ENCODE assay signal across 11 cellular contexts in the genomic region with DNA sequence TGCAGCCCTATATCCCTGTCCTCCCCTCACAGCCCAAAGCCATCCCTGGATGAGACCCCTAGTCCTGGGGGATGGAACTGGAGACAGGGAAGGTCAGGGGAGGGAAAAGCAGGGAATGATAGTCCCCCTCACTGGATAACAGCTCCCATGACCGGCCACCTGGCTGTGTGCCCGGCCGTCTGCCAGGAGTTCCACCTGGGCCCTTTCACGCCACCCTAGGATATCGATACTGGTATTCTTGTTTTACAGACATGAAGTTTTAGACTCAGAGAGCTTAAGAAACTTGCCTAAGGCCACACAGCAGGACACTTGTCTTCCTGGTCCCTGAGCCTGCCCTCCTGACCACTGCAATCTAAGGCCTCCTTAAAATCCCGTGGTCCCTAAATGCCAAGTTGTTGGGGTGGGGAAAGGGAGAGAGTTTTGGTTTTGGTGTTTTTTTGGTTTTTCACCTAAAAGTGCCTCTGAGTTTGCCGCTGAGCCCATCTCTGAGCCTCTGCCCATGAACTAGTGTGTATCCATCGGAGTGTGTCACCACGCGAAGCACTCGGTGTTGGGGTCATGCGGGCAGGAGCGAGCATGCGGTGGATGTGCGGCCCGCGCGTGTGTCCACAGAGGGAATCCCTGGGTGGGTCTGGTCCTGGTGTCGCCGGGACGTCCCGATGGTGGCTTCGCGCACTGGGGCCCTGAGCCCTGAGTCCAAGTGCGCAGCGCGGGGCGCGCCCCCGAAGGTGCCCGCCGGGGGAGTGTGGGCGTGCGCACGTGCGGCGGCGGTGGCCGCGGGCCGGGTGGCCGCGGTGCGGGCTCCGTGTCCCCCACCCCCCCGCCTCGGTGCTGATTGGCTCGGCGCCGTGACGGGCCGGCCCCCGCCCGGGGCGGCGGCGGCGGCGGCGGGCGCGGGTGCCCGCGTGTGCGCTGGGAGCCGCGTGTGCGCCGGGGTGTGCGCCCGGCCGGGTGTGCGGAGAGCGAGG. TPM values are rescaled to one million over a fixed set of nuclear protein-coding genes. Genes with fewer than 3 reads are reported as not detected.
A peak's percentile ranks its signal among the peaks of the same experiment; 100 is the strongest.
DNase-seq lines count a peak whose midpoint lies in the region; ATAC-seq and TF ChIP-seq lines count a peak whose summit lies in the region.
"Had no signal": no experiment of that assay in that cellular context is flagged by ENCODE, and none has a peak within 500 bp of the region (broad histone marks: within the 10 kb centered on the region; RNA-seq: fewer than 3 reads in every experiment).

A gene (plus strand): TSS at position 906 of the 968 bp plus-strand sequence. CDS start 147 bp downstream, outside the sequence.

- H3K4me3 ChIP-seq in HUES48 (ENCODE audit: low read depth, low read length) (peak within 1 kb of the TSS; percentile 65), coronary artery (peak within 1 kb of the TSS; percentile 68), neural cell (ENCODE audit: low read length) (peak within 1 kb of the TSS; percentile 67)
- H3K4me3 ChIP-seq: lung had no signal

- H3K4me1 ChIP-seq in HUES48 (ENCODE audit: control insufficient read depth, insufficient read depth, low read length), result peaks cover 5% of the 10 kb centered on the region; the same call in 1 of the 2 replicates

- H3K79me2 ChIP-seq in neural cell (replicated peaks; ENCODE audit: insufficient read depth, low read length), result no peaks in the 10 kb centered on the region

- no peak for TF ChIP-seq CTCF in coronary artery (IDR thresholded peaks at IDR 0.05)
- no peak for TF ChIP-seq CTCF in neural cell (IDR thresholded peaks at IDR 0.05; ENCODE audit: poor library complexity, severe bottlenecking)

- H3K36me3 ChIP-seq in HUES48 (ENCODE audit: control insufficient read depth, insufficient read depth, low read length), result no peaks in the 10 kb centered on the region
- H3K36me3 ChIP-seq in neural cell (ENCODE audit: insufficient read depth, low read length), result no peaks in the 10 kb centered on the region

- H3K27ac ChIP-seq in HUES48 (ENCODE audit: low read depth, low read length), result no peak within 1 kb of the TSS
- H3K27ac ChIP-seq in coronary artery, result no peak within 1 kb of the TSS
- H3K27ac ChIP-seq in neural cell (ENCODE audit: low read length), result no peak within 1 kb of the TSS

- H3K9me2 ChIP-seq in neural cell (ENCODE audit: insufficient read depth, low read length), result no peaks in the 10 kb centered on the region

- H3K9me3 ChIP-seq in HUES48 (ENCODE audit: control insufficient read depth, insufficient read depth, low read length), result no peaks in the 10 kb centered on the region
- no peaks in the 10 kb centered on the region for H3K9me3 ChIP-seq in neural cell (ENCODE audit: low read length)

- TF ChIP-seq RAD21 in neural cell (conservative IDR thresholded peaks at IDR 0.05), result no peak

- H3K27me3 ChIP-seq in HUES48 (ENCODE audit: control insufficient read depth, insufficient read depth, low read length) (peaks cover 51% of the 10 kb centered on the region), neural cell (ENCODE audit: insufficient read depth, low read depth, low read length) (peaks cover 53% of the 10 kb centered on the region)

- H2AFZ ChIP-seq in neural cell (ENCODE audit: low read depth, low read length), result no peak within 1 kb of the TSS

- no peak for ATAC-seq in HG03457 (IDR thresholded peaks at IDR 0.05; ENCODE audit: unreplicated experiment)

- DNase-seq in NCI-H1417 (lab: John Stamatoyannopoulos, UW) (peak in 2 of 3 experiments; percentile 23 to 24), NCI-H1417 treated with DMSO at 0.1 percent for 48 hours (lab: John Stamatoyannopoulos, UW) (no peak), coronary artery (ENCODE audit: low spot score) (no peak), T-helper 9 cell (no peak), AG08395 (ENCODE audit: low spot score) (no peak)
- DNase-seq: activated CD8-positive, alpha-beta memory T cell treated with anti-CD3 and anti-CD28 coated beads for 24 hours; stimulated activated CD4-positive, alpha-beta T cell treated with anti-CD3 and anti-CD28 coated beads, Interleukin-4, amount 100 ng/mL, for 4 hours had no signal

- no peak within 1 kb of the TSS for H3K9ac ChIP-seq in HUES48 (ENCODE audit: low read depth, low read length)
- H3K9ac ChIP-seq in neural cell (ENCODE audit: low read length), result peak within 1 kb of the TSS; percentile 36

- TF ChIP-seq EP300 in neural cell (conservative IDR thresholded peaks at IDR 0.05; ENCODE audit: poor library complexity, severe bottlenecking), result no peak

- no peaks in the 10 kb centered on the region for H3F3A ChIP-seq in neural cell (ENCODE audit: insufficient read depth, low read length, poor library complexity, severe bottlenecking)

- H3K4me2 ChIP-seq in neural cell (ENCODE audit: low read length), result peak within 1 kb of the TSS; percentile 51

- no peaks in the 10 kb centered on the region for H4K20me1 ChIP-seq in neural cell (ENCODE audit: insufficient read depth)

TF ChIP-seq in neural cell, 6 proteins besides CTCF, POLR2A, EP300 and RAD21:
- TF ChIP-seq MXI1 (conservative IDR thresholded peaks at IDR 0.05; ENCODE audit: poor library complexity, severe bottlenecking) (peak; percentile 61), POLR2AphosphoS5 (IDR thresholded peaks at IDR 0.05) (peak; percentile 7), SMC3 (conservative IDR thresholded peaks at IDR 0.05; ENCODE audit: poor library complexity) (no peak), EZH2 (IDR thresholded peaks at IDR 0.05; ENCODE audit: borderline replicate concordance, insufficient read depth, low read length, poor library complexity, severe bottlenecking) (no peak), TAF1 (IDR thresholded peaks at IDR 0.05; ENCODE audit: low read depth) (no peak)
- TF ChIP-seq, protein P1, sequence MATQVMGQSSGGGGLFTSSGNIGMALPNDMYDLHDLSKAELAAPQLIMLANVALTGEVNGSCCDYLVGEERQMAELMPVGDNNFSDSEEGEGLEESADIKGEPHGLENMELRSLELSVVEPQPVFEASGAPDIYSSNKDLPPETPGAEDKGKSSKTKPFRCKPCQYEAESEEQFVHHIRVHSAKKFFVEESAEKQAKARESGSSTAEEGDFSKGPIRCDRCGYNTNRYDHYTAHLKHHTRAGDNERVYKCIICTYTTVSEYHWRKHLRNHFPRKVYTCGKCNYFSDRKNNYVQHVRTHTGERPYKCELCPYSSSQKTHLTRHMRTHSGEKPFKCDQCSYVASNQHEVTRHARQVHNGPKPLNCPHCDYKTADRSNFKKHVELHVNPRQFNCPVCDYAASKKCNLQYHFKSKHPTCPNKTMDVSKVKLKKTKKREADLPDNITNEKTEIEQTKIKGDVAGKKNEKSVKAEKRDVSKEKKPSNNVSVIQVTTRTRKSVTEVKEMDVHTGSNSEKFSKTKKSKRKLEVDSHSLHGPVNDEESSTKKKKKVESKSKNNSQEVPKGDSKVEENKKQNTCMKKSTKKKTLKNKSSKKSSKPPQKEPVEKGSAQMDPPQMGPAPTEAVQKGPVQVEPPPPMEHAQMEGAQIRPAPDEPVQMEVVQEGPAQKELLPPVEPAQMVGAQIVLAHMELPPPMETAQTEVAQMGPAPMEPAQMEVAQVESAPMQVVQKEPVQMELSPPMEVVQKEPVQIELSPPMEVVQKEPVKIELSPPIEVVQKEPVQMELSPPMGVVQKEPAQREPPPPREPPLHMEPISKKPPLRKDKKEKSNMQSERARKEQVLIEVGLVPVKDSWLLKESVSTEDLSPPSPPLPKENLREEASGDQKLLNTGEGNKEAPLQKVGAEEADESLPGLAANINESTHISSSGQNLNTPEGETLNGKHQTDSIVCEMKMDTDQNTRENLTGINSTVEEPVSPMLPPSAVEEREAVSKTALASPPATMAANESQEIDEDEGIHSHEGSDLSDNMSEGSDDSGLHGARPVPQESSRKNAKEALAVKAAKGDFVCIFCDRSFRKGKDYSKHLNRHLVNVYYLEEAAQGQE (IDR thresholded peaks at IDR 0.05; ENCODE audit: borderline replicate concordance), result no peak

RNA-seq across cellular contexts. Expression of the gene that starts here (rescaled TPM):
- polyA plus RNA-seq in neural cell, result 3.9 and 4.7 TPM in 2 replicates
- polyA minus RNA-seq in neural cell, result 3.9 and 4.6 TPM in 2 replicates

Comparison
In these comparisons a context has a peak if more than half of its experiments do, and no peak if none do; other contexts are left out.
1. DNase-seq: peak in NCI-H1417 (2 of 3); none in NCI-H1417 treated with DMSO at 0.1 percent for 48 hours (single experiment), coronary artery (single experiment), T-helper 9 cell (single experiment) and AG08395 (single experiment).
2. Peak in every context shown above with its lines, with median percentiles within 50 percentile points of each other: H3K4me3 ChIP-seq.